14 cellular contexts compared by ENCODE assay signal in genomic region chr3:170331143-170331542, GRCh38. TPM values are rescaled to one million over a fixed set of nuclear protein-coding genes. Genes with fewer than 3 reads are reported as not detected.
DNase-seq lines count a peak whose midpoint lies in the region; ATAC-seq, FAIRE-seq and TF ChIP-seq lines count a peak whose summit lies in the region.
"Had no signal": no experiment of that assay in that cellular context is flagged by ENCODE, and none has a peak within 500 bp of the region (broad histone marks: within the 10 kb centered on the region; RNA-seq: fewer than 3 reads in every experiment).

No MANE protein-coding gene starts in this region.

- DNase-seq in A549 (ENCODE audit: low read depth in 1 of 2, low spot score in 1 of 2) (peak in 1 of 2 experiments; percentile 59), NCI-H526 treated with DMSO at 0.1 percent for 48 hours (lab: John Stamatoyannopoulos, UW) (peak; percentile 9), kidney tubule cell (ENCODE audit: low spot score) (peak; percentile 44), cortex of kidney (lab: John Stamatoyannopoulos, UW) (no peak), NCI-H1930 (lab: John Stamatoyannopoulos, UW) (no peak)
- DNase-seq in stimulated activated naive CD4-positive, alpha-beta T cell (lab: John Stamatoyannopoulos, UW): no peak
- DNase-seq: ACHN; activated CD4-positive, alpha-beta memory T cell treated with anti-CD3 and anti-CD28 coated beads for 36 hours; NCI-H748 treated with DMSO at 0.1 percent for 48 hours; stimulated activated CD4-positive, alpha-beta T cell treated with anti-CD3 and anti-CD28 coated beads, Interleukin-4, amount 100 ng/mL, for 1 hour had no signal

- peak overlapping the region; percentile 57 for H3K4me2 ChIP-seq in A549
- H3K4me2 ChIP-seq: GM23338 had no signal

- POLR2A ChIA-PET in A549 (lab: Yijun Ruan, JAX): no interaction called here

- CTCF ChIA-PET in A549 (lab: Yijun Ruan, JAX): no interaction called here

- no peak for TF ChIP-seq POLR2A in A549 (IDR thresholded peaks at IDR 0.05; ENCODE audit: low read length)

- no peak for TF ChIP-seq EP300 in A549 (IDR thresholded peaks at IDR 0.05)

- H3K27ac ChIP-seq in A549: peak overlapping the region; percentile 67 to 74

- no peak for TF ChIP-seq CTCF in A549 (IDR thresholded peaks at IDR 0.05)

- no peak overlapping the region for H3K4me3 ChIP-seq in A549
- H3K4me3 ChIP-seq: GM23338 had no signal

- ATAC-seq in A549 (peak; percentile 65 to 80; a peak in 3 of 6 replicates), GM19463 (IDR thresholded peaks at IDR 0.05; ENCODE audit: unreplicated experiment) (peak; percentile 80), GM21529 (IDR thresholded peaks at IDR 0.05; ENCODE audit: unreplicated experiment) (no peak)
- ATAC-seq: GM23338 had no signal

- no peak for TF ChIP-seq RAD21 in A549 (conservative IDR thresholded peaks at IDR 0.05 in 1 of 2, IDR thresholded peaks at IDR 0.05 in 1 of 2)

- H3K4me1 ChIP-seq in A549: peaks cover 19% of the 10 kb centered on the region

- no peak for FAIRE-seq in A549 (lab: Jason Lieb, UNC)
- FAIRE-seq: frontal cortex had no signal

- WGBS in A549 (ENCODE audit: missing lambda C conversion rate): 30% methylated on average over 4 of the region's 4 CpGs

- no peaks in the 10 kb centered on the region for H3K9me3 ChIP-seq in A549

TF ChIP-seq in A549, 52 proteins besides CTCF, POLR2A, EP300 and RAD21:
- peak; percentile 46; the same call in 1 of the 2 replicates for TF ChIP-seq GATA3 (IDR thresholded peaks at IDR 0.05; ENCODE audit: borderline replicate concordance)
- no peak for TF ChIP-seq RFX5 (IDR thresholded peaks at IDR 0.05)
- no peak for TF ChIP-seq FOSB (CRISPR knock-in tag; IDR thresholded peaks at IDR 0.05)
- TF ChIP-seq MAX (IDR thresholded peaks at IDR 0.05): no peak
- no peak for TF ChIP-seq PBX3 (IDR thresholded peaks at IDR 0.05)
- no peak for TF ChIP-seq E2F6 (IDR thresholded peaks at IDR 0.05; ENCODE audit: borderline replicate concordance, low read depth)
- no peak for TF ChIP-seq CBX2 (IDR thresholded peaks at IDR 0.05; ENCODE audit: borderline replicate concordance, low read depth)
- TF ChIP-seq JUNB (IDR thresholded peaks at IDR 0.05): no peak
- TF ChIP-seq CEBPB (IDR thresholded peaks at IDR 0.05): no peak
- no peak for TF ChIP-seq ATOH8 (CRISPR knock-in tag; IDR thresholded peaks at IDR 0.05; ENCODE audit: low read depth)
- TF ChIP-seq HES2 (IDR thresholded peaks at IDR 0.05): no peak
- no peak for TF ChIP-seq PHF8 (IDR thresholded peaks at IDR 0.05; ENCODE audit: borderline replicate concordance, low read depth)
- TF ChIP-seq MAFK (IDR thresholded peaks at IDR 0.05; ENCODE audit: partially characterized antibody): peak; percentile 29
- TF ChIP-seq JUN (IDR thresholded peaks at IDR 0.05): no peak
- no peak for TF ChIP-seq ZFP36 (IDR thresholded peaks at IDR 0.05; ENCODE audit: borderline replicate concordance, partially characterized antibody)
- TF ChIP-seq FOXS1 (CRISPR knock-in tag; IDR thresholded peaks at IDR 0.05): no peak
- TF ChIP-seq USF2 (IDR thresholded peaks at IDR 0.05): no peak

RNA-seq across cellular contexts. Expression of gene SKIL, which starts 26.4 kb away (rescaled TPM):
- polyA plus RNA-seq in A549 (2011; rRNA removed): 53.7 and 64.2 TPM in 2 replicates
- 7.8 and 8.5 TPM in 2 replicates for polyA plus RNA-seq in A549 (2012; cell fraction: cytosol; rRNA removed)
- 5.7 and 7.8 TPM in 2 replicates for polyA plus RNA-seq in A549 (2012; cell fraction: nucleus; rRNA removed)
- 39.6 to 43.8 TPM (median 40.3 TPM) in 3 replicates for polyA plus RNA-seq in A549 (2017; fragmentation: RNase III; extraction: RNeasy Plus Mini Kit Qiagen cat#74134 plus additional on column Dnase treatment)
- polyA minus RNA-seq in A549 (2011; rRNA and poly(A)+ RNA removed): 137 and 140 TPM in 2 replicates

Comparison
In these comparisons a context has a peak if more than half of its experiments do, and no peak if none do; other contexts are left out.
1. DNase-seq: peak in NCI-H526 treated with DMSO at 0.1 percent for 48 hours (single experiment) and kidney tubule cell (single experiment); none in cortex of kidney (single experiment), stimulated activated naive CD4-positive, alpha-beta T cell (0 of 6) and NCI-H1930 (0 of 2).